Comparison of ENCODE assay signal across 8 cellular contexts in genomic region chr2:64017811-64018714, GRCh38. TPM values are rescaled to one million over a fixed set of nuclear protein-coding genes. Genes with fewer than 3 reads are reported as not detected.
DNase-seq lines count a peak whose midpoint lies in the region; ATAC-seq and TF ChIP-seq lines count a peak whose summit lies in the region.

No MANE protein-coding gene starts in this region.

- H3K4me2 ChIP-seq in PC-3 (ENCODE audit: low read length): peak overlapping the region; percentile 97

- BruUV-seq in PC-3 (replicated peaks; lab: Mats Ljungman, UMichigan): TSS peak; percentile 44

- no peaks in the 10 kb centered on the region for H3K9me3 ChIP-seq in CD8-positive, alpha-beta T cell (ENCODE audit: low read length)
- H3K9me3 ChIP-seq in PC-3 (ENCODE audit: low read length) (no peaks in the 10 kb centered on the region), liver (ENCODE audit: control insufficient read depth in 4 of 4, low read length in 3 of 4) (no peaks in the 10 kb centered on the region), thoracic aorta (no peaks in the 10 kb centered on the region)

- CTCF ChIA-PET in CD8-positive, alpha-beta T cell (lab: Charles Lee): interaction anchor here (0.8 to 1.2 kb wide), 3 partner anchors 15 to 470 kb away, joined by 3 to 4 read pairs (median 3); no protein-coding TSS in a partner anchor
- CTCF ChIA-PET in PC-3 (lab: Charles Lee): interaction anchor here (0.6 kb wide), 1 partner anchor 203 kb away, joined by 3 read pairs; no protein-coding TSS in a partner anchor

- H3K4me1 Mint-ChIP-seq in CD8-positive, alpha-beta T cell (ENCODE audit: low read depth): peaks cover 48% of the 10 kb centered on the region
- peaks cover 37% of the 10 kb centered on the region for H3K4me1 Mint-ChIP-seq in HFFc6 (ENCODE audit: low read depth)
- peaks cover 49% of the 10 kb centered on the region for H3K4me1 Mint-ChIP-seq in chondrocyte (ENCODE audit: low read depth)

- H3K9me2 ChIP-seq in PC-3 (replicated peaks; ENCODE audit: low read length): no peaks in the 10 kb centered on the region

- H4K20me1 ChIP-seq in PC-3 (ENCODE audit: low read length): peaks cover 2% of the 10 kb centered on the region; the same call in 1 of the 2 replicates

- H3K4me1 ChIP-seq in CD8-positive, alpha-beta T cell (ENCODE audit: insufficient read depth, low read length): peaks cover 31% of the 10 kb centered on the region
- H3K4me1 ChIP-seq in PC-3 (ENCODE audit: insufficient read depth, low read length) (peaks cover 23% of the 10 kb centered on the region), liver (ENCODE audit: control insufficient read depth in 4 of 4, insufficient read depth in 4 of 4, low read length in 3 of 4) (peaks cover 3 to 13% (median 9%) of the 10 kb centered on the region in 4 donors), thoracic aorta (ENCODE audit: control insufficient read depth in 1 of 2, low read depth in 2 of 2) (peaks cover 12 to 40% of the 10 kb centered on the region in 2 donors)

- WGBS in liver: 5% methylated on average over 22 of the region's 22 CpGs

- peak in 1 of 2 donors; percentile 12 for TF ChIP-seq RAD21 in liver (IDR thresholded peaks at IDR 0.05)

- ATAC-seq in CD8-positive, alpha-beta T cell: no peak
- ATAC-seq in PC-3 (peak; percentile 4; the same call in 1 of the 2 replicates), thoracic aorta (ENCODE audit: insufficient number of reproducible peaks, low FRiP score, low read depth) (peak; percentile 44)

- H3K79me2 ChIP-seq in PC-3 (ENCODE audit: low read length): peaks cover 54% of the 10 kb centered on the region

- peak overlapping the region; percentile 57 for H3K27ac ChIP-seq in CD8-positive, alpha-beta T cell (ENCODE audit: low read depth, low read length)
- H3K27ac ChIP-seq in PC-3 (ENCODE audit: low read length) (peak overlapping the region; percentile 21), liver (ENCODE audit: low read depth in 1 of 2, low read length in 2 of 2) (peak overlapping the region; percentile 84 to 95), thoracic aorta (peak overlapping the region; percentile 85 to 95)

- H3K4me3 Mint-ChIP-seq in CD8-positive, alpha-beta T cell: peak overlapping the region; percentile 96
- peak overlapping the region; percentile 96 for H3K4me3 Mint-ChIP-seq in HFFc6
- peak overlapping the region; percentile 100 for H3K4me3 Mint-ChIP-seq in chondrocyte (ENCODE audit: unreplicated experiment)

- peaks cover 12% of the 10 kb centered on the region for H3K36me3 Mint-ChIP-seq in CD8-positive, alpha-beta T cell
- H3K36me3 Mint-ChIP-seq in HFFc6 (ENCODE audit: low read depth): peaks cover 12% of the 10 kb centered on the region
- no peaks in the 10 kb centered on the region for H3K36me3 Mint-ChIP-seq in chondrocyte (ENCODE audit: low read depth)

- H3K4me3 ChIP-seq in CD8-positive, alpha-beta T cell (ENCODE audit: low read depth, low read length): peak overlapping the region; percentile 89
- H3K4me3 ChIP-seq in PC-3 (ENCODE audit: low read length): peak overlapping the region; percentile 91
- peak overlapping the region; percentile 84 to 86 (median 86) for H3K4me3 ChIP-seq in liver (ENCODE audit: low read depth in 1 of 3, low read length in 3 of 3)
- H3K4me3 ChIP-seq in thoracic aorta: peak overlapping the region; percentile 85

- H3K9me3 Mint-ChIP-seq in CD8-positive, alpha-beta T cell: no peaks in the 10 kb centered on the region
- H3K9me3 Mint-ChIP-seq in HFFc6 (no peaks in the 10 kb centered on the region), chondrocyte (ENCODE audit: low read depth) (no peaks in the 10 kb centered on the region)

- no peaks in the 10 kb centered on the region for H3K27me3 ChIP-seq in CD8-positive, alpha-beta T cell (ENCODE audit: insufficient read depth, low read length)
- H3K27me3 ChIP-seq in PC-3 (ENCODE audit: low read length) (no peaks in the 10 kb centered on the region), liver (ENCODE audit: control insufficient read depth in 4 of 4, insufficient read depth in 4 of 4, low read length in 3 of 4) (no peaks in the 10 kb centered on the region), thoracic aorta (replicated peaks; ENCODE audit: insufficient read depth) (no peaks in the 10 kb centered on the region)

- POLR2A ChIA-PET in CD8-positive, alpha-beta T cell (lab: Charles Lee): interaction anchor here (0.8 kb wide), 1 partner anchor 12 kb away, joined by 4 read pairs; no protein-coding TSS in a partner anchor
- POLR2A ChIA-PET in PC-3 (lab: Charles Lee; ENCODE audit: unreplicated experiment): interaction anchor here (0.5 to 0.6 kb wide), 3 partner anchors 122 to 1076 kb away, joined by 3 to 10 read pairs (median 3); no protein-coding TSS in a partner anchor

- H3K9ac ChIP-seq in PC-3 (ENCODE audit: low read length): peak overlapping the region; percentile 84
- H3K9ac ChIP-seq in liver (ENCODE audit: low read depth in 1 of 2, low read length in 2 of 2): peak overlapping the region; percentile 76 to 95

- H3K36me3 ChIP-seq in CD8-positive, alpha-beta T cell (ENCODE audit: insufficient read depth, low read length): no peaks in the 10 kb centered on the region
- H3K36me3 ChIP-seq in PC-3 (ENCODE audit: low read depth, low read length): no peaks in the 10 kb centered on the region
- H3K36me3 ChIP-seq in liver (ENCODE audit: control insufficient read depth in 4 of 4, insufficient read depth in 3 of 4, low read depth in 1 of 4, low read length in 3 of 4): no peaks in the 10 kb centered on the region
- H3K36me3 ChIP-seq in thoracic aorta: no peaks in the 10 kb centered on the region

- no peak for DNase-seq in CD8-positive, alpha-beta T cell
- DNase-seq in HFFc6 (peak; percentile 12), PC-3 (peak; percentile 43), chondrocyte (ENCODE audit: low spot score) (no peak), thoracic aorta (ENCODE audit: low spot score) (no peak), HPDE6-E6E7 (ENCODE audit: extremely low spot score) (no peak), HuH-7.5 (ENCODE audit: low spot score) (no peak)

- intact Hi-C loops in CD8-positive, alpha-beta T cell (cut with DNase I, micrococcal nuclease): loop anchor here (5.0 kb wide), 3 partner anchors 124 to 181 kb away; partner anchors contain the start of genes PELI1 (in 1 of the 2) and UGP2 (in 1 of the 2)
- intact Hi-C loops in PC-3 (cut with micrococcal nuclease): loop anchor here (5.0 to 10.0 kb wide), 3 partner anchors 36 to 323 kb away; no protein-coding TSS in a partner anchor

- H3K27ac Mint-ChIP-seq in CD8-positive, alpha-beta T cell: peak overlapping the region; percentile 95
- H3K27ac Mint-ChIP-seq in HFFc6: peak overlapping the region; percentile 97
- H3K27ac Mint-ChIP-seq in chondrocyte (ENCODE audit: unreplicated experiment): peak overlapping the region; percentile 99

- no peaks in the 10 kb centered on the region for H3K27me3 Mint-ChIP-seq in CD8-positive, alpha-beta T cell (ENCODE audit: low read depth)
- peaks cover 2% of the 10 kb centered on the region; the same call in 1 of the 2 replicates for H3K27me3 Mint-ChIP-seq in HFFc6 (ENCODE audit: insufficient read depth)
- no peaks in the 10 kb centered on the region for H3K27me3 Mint-ChIP-seq in chondrocyte (ENCODE audit: low read depth)

- H3F3A ChIP-seq in PC-3 (ENCODE audit: low read length, unreplicated experiment): no peaks in the 10 kb centered on the region

- no peak for TF ChIP-seq CTCF in CD8-positive, alpha-beta T cell (IDR thresholded peaks at IDR 0.05)
- TF ChIP-seq CTCF in HFFc6 (IDR thresholded peaks at IDR 0.05) (no peak), PC-3 (conservative IDR thresholded peaks at IDR 0.05; ENCODE audit: low read depth, low read length) (no peak), chondrocyte (IDR thresholded peaks at IDR 0.05) (no peak), liver (IDR thresholded peaks at IDR 0.05; ENCODE audit: low read depth, low read length, missing input control) (no peak), thoracic aorta (IDR thresholded peaks at IDR 0.05) (no peak)

- peak overlapping the region; percentile 82 for H2AFZ ChIP-seq in PC-3 (ENCODE audit: low read length)

TF ChIP-seq in liver, 16 proteins besides CTCF, POLR2A, EP300 and RAD21:
- no peak for TF ChIP-seq GABPA (IDR thresholded peaks at IDR 0.05 in 1 of 2, conservative IDR thresholded peaks at IDR 0.05 in 1 of 2)
- TF ChIP-seq TAF1 (conservative IDR thresholded peaks at IDR 0.05): peak; percentile 27
- TF ChIP-seq HNF4A (conservative IDR thresholded peaks at IDR 0.05): no peak
- no peak for TF ChIP-seq RXRA (IDR thresholded peaks at IDR 0.05)

RNA-seq across cellular contexts. Expression of gene VPS54, which starts 1.2 kb away (rescaled TPM):
- total RNA-seq in CD8-positive, alpha-beta T cell: 1 to 10 TPM; 7.0 to 8.5 TPM
- 10 to 100 TPM; 12.9 to 17.7 (median 15.0) TPM for total RNA-seq in HFFc6 (2021; fragmentation: NEBNext Ultra II Directional; extraction: Animal tissue kit (Norgen Biotek cat#: 25700))
- total RNA-seq in PC-3 (2014; rRNA removed) (17.9 and 18.6 TPM in 2 replicates), chondrocyte (14.1 to 18.5 TPM (median 15.0 TPM) in 3 replicates), liver (10 to 100 TPM; 19.8 to 25.1 TPM), thoracic aorta (10 to 100 TPM; 20.0 to 22.1 TPM)
- polyA plus RNA-seq in liver: 1 to 10 TPM; 4.5 to 6.8 TPM

Comparison
In these comparisons a context has a peak if more than half of its experiments do, and no peak if none do; other contexts are left out.
1. DNase-seq: peak in HFFc6 (single experiment) and PC-3 (single experiment); none in CD8-positive, alpha-beta T cell (0 of 7), chondrocyte (single experiment), thoracic aorta (single experiment), HPDE6-E6E7 (single experiment) and HuH-7.5 (single experiment).
2. H3K27ac ChIP-seq: peak in every context shown above with its lines; median percentile 90 in thoracic aorta; 90 in liver; 57 in CD8-positive, alpha-beta T cell; 21 in PC-3.
3. Peak in every context shown above with its lines, with median percentiles within 50 percentile points of each other: H3K4me3 ChIP-seq, H3K27ac Mint-ChIP-seq and H3K4me3 Mint-ChIP-seq.